In the genomic region with DNA sequence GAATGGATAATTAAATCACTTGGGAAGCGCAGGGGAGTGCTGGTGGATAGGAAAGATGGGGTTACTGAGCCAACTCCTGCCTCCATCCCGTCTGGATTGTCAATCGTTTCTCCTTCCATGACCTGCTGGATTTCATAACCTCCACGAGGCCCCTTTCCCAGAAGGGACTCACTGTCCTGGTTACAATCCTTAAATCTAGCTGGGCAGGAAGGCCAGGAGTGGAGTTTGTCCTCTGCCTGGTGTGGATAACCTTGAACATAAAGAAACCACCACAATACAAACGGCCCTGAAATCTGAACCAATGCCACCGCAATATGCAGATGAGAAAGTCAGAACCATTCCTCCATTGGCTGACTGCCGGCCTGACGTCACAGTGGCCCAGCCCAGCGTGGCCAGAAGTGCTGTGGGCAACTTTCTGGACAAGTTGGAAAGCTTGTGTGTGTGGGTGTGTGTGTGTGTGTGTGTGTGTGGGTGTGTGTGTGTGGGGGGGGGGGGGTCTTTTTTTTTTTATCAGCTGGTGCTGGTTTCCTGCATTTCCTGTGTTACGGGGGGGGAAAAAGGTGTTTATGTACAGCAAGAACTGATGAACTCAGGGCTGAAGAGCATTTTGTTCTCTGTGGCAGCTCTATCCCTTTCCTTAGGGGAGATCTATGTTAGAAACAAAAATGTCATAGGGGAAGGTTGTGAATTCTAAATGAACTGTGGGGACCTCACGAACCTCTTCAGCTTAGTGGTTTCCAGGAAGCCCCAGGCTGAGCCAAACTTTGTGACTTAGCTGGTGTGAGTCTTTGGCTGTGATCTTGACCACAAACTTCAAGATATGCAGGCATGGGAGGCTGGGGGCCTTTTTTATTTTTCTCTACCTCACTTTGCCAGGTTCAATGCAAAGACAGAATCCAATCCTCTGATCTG, we compare ENCODE assay signal across 8 cellular contexts.
A peak's percentile ranks its signal among the peaks of the same experiment; 100 is the strongest.
DNase-seq lines count a peak whose midpoint lies in the region; ATAC-seq and TF ChIP-seq lines count a peak whose summit lies in the region.

No MANE protein-coding gene starts in this region.

- no peaks in the 10 kb centered on the region for H3K36me3 Mint-ChIP-seq in activated CD4-positive, alpha-beta T cell treated with anti-CD3 and anti-CD28 coated beads, Interleukin-2, amount 10 ng/mL, durations not matched to agents 24 days and 14 days (ENCODE audit: low read depth)

- no peak for TF ChIP-seq CTCF in coronary artery (IDR thresholded peaks at IDR 0.05)

- peak overlapping the region; percentile 78 for H3K4me3 Mint-ChIP-seq in activated CD4-positive, alpha-beta T cell treated with anti-CD3 and anti-CD28 coated beads, Interleukin-2, amount 10 ng/mL, durations not matched to agents 24 days and 14 days

- H3K4me1 Mint-ChIP-seq in activated CD4-positive, alpha-beta T cell treated with anti-CD3 and anti-CD28 coated beads, Interleukin-2, amount 10 ng/mL, durations not matched to agents 24 days and 14 days = peaks cover 24% of the 10 kb centered on the region

- intact Hi-C loops in activated CD4-positive, alpha-beta T cell treated with anti-CD3 and anti-CD28 coated beads, Interleukin-2, amount 10 ng/mL, durations not matched to agents 24 days and 14 days (cut with micrococcal nuclease) = loop anchor here (2.0 to 5.0 kb wide), 2 partner anchors 34 to 82 kb away; partner anchors contain the start of gene MED13L

- peak; percentile 89 for DNase-seq in ELF-1 (ENCODE audit: low read depth, low spot score)
- DNase-seq in NCI-H2171 treated with DMSO at 0.1 percent for 48 hours (lab: John Stamatoyannopoulos, UW) = peak; percentile 70
- peak; percentile 90 for DNase-seq in activated CD4-positive, alpha-beta T cell treated with anti-CD3 and anti-CD28 coated beads, Interleukin-2, amount 10 ng/mL, durations not matched to agents 24 days and 14 days
- DNase-seq in coronary artery (ENCODE audit: low spot score) = peak; percentile 96
- DNase-seq in left lobe of liver (ENCODE audit: low spot score) = peak; percentile 97
- DNase-seq in stimulated activated CD4-positive, alpha-beta T cell treated with anti-CD3 and anti-CD28 coated beads, Interleukin-1b, Interleukin-23, amount 100 ng/mL, for 1 hour (ENCODE audit: low read depth in 2 of 2) = peak; percentile 13 to 21

- H3K27me3 Mint-ChIP-seq in activated CD4-positive, alpha-beta T cell treated with anti-CD3 and anti-CD28 coated beads, Interleukin-2, amount 10 ng/mL, durations not matched to agents 24 days and 14 days = no peaks in the 10 kb centered on the region

- peak; percentile 81 for ATAC-seq in HG02852 (IDR thresholded peaks at IDR 0.05; ENCODE audit: unreplicated experiment)
- ATAC-seq in left lobe of liver = peak; percentile 84
- ATAC-seq in HG02623 (IDR thresholded peaks at IDR 0.05; ENCODE audit: unreplicated experiment) = no peak

- H3K27ac Mint-ChIP-seq in activated CD4-positive, alpha-beta T cell treated with anti-CD3 and anti-CD28 coated beads, Interleukin-2, amount 10 ng/mL, durations not matched to agents 24 days and 14 days = peak overlapping the region; percentile 85

- H3K9me3 Mint-ChIP-seq in activated CD4-positive, alpha-beta T cell treated with anti-CD3 and anti-CD28 coated beads, Interleukin-2, amount 10 ng/mL, durations not matched to agents 24 days and 14 days = no peaks in the 10 kb centered on the region

- peak overlapping the region; percentile 61 for H3K4me3 ChIP-seq in coronary artery

- peak overlapping the region; percentile 46 to 91 for H3K27ac ChIP-seq in coronary artery

Comparison
In these comparisons a context has a peak if more than half of its experiments do, and no peak if none do; other contexts are left out.
1. DNase-seq: peak in every context shown above with its lines; median percentile 97 in left lobe of liver; 96 in coronary artery; 90 in activated CD4-positive, alpha-beta T cell treated with anti-CD3 and anti-CD28 coated beads, Interleukin-2, amount 10 ng/mL, durations not matched to agents 24 days and 14 days; 89 in ELF-1; 70 in NCI-H2171 treated with DMSO at 0.1 percent for 48 hours; 17 in stimulated activated CD4-positive, alpha-beta T cell treated with anti-CD3 and anti-CD28 coated beads, Interleukin-1b, Interleukin-23, amount 100 ng/mL, for 1 hour.